8 cellular contexts compared by ENCODE assay signal in genomic region chr18:76821875-76822509, GRCh38. TPM values are rescaled to one million over a fixed set of nuclear protein-coding genes. Genes with fewer than 3 reads are reported as not detected.
A peak's percentile ranks its signal among the peaks of the same experiment; 100 is the strongest.
DNase-seq lines count a peak whose midpoint lies in the region; ATAC-seq and TF ChIP-seq lines count a peak whose summit lies in the region.

No MANE protein-coding gene starts in this region.

- peaks cover 8% of the 10 kb centered on the region for H3K36me3 Mint-ChIP-seq in mesothelial cell of epicardium

- H3K9me3 ChIP-seq in endocrine pancreas (ENCODE audit: control insufficient read depth, low read length): no peaks in the 10 kb centered on the region

- peak overlapping the region; percentile 90 for H3K4me3 Mint-ChIP-seq in mesothelial cell of epicardium

- intact Hi-C loops in Right ventricle myocardium inferior (cut with DNase I): no loop called here
- intact Hi-C loops in cardiac septum (cut with DNase I): loop anchor here (10.0 kb wide), 2 partner anchors 337 to 1607 kb away; partner anchors contain the start of gene TSHZ1

- ATAC-seq in Right ventricle myocardium inferior: peak; percentile 71
- peak; percentile 43 for ATAC-seq in HG02885 (IDR thresholded peaks at IDR 0.05; ENCODE audit: poor library complexity, unreplicated experiment)

- H3K27me3 ChIP-seq in endocrine pancreas (ENCODE audit: control insufficient read depth, insufficient read depth, low read length): no peaks in the 10 kb centered on the region

- peak overlapping the region; percentile 74 for H3K9ac ChIP-seq in endocrine pancreas (ENCODE audit: control insufficient read depth, insufficient read depth, low read length)

- peak overlapping the region; percentile 89 for H3K4me3 ChIP-seq in endocrine pancreas (ENCODE audit: control insufficient read depth, insufficient read depth, low read length)

- no peak for TF ChIP-seq CTCF in mesothelial cell of epicardium (IDR thresholded peaks at IDR 0.05; ENCODE audit: unreplicated experiment)

- H3K27ac Mint-ChIP-seq in mesothelial cell of epicardium: peak overlapping the region; percentile 92

- H3K9me3 Mint-ChIP-seq in mesothelial cell of epicardium: no peaks in the 10 kb centered on the region

- DNase-seq in Right ventricle myocardium inferior (ENCODE audit: missing footprints) (peak; percentile 82), cardiac septum (ENCODE audit: low spot score) (no peak), NCI-H345 (lab: John Stamatoyannopoulos, UW) (peak; percentile 56), mesothelial cell of epicardium (ENCODE audit: low spot score in 2 of 2, unreplicated experiment in 2 of 2) (peak; percentile 28 to 63)
- DNase-seq in activated CD8-positive, alpha-beta memory T cell treated with anti-CD3 and anti-CD28 coated beads for 48 hours (ENCODE audit: low read depth in 2 of 3, low spot score in 2 of 3): peak in 2 of 3 experiments; percentile 41 to 43
- DNase-seq in stimulated activated CD8-positive, alpha-beta memory T cell treated with anti-CD3 and anti-CD28 coated beads, Interleukin-4, amount 100 ng/mL, for 1 hour (ENCODE audit: low read depth in 2 of 2, low spot score in 1 of 2): peak; percentile 18 to 45

- H3K27me3 Mint-ChIP-seq in mesothelial cell of epicardium (ENCODE audit: low read depth): no peaks in the 10 kb centered on the region

- H3K4me1 Mint-ChIP-seq in mesothelial cell of epicardium: peaks cover 33% of the 10 kb centered on the region

- peaks cover 3% of the 10 kb centered on the region for H3K4me1 ChIP-seq in endocrine pancreas (ENCODE audit: control insufficient read depth, insufficient read depth, low read length)

- no peaks in the 10 kb centered on the region for H3K36me3 ChIP-seq in endocrine pancreas (ENCODE audit: control insufficient read depth, insufficient read depth, low read length)

RNA-seq across cellular contexts. Expression of gene ZNF236, which starts 0.4 kb away (rescaled TPM):
- 10.9 TPM for total RNA-seq in Right ventricle myocardium inferior
- 12.7 TPM for total RNA-seq in cardiac septum
- total RNA-seq in mesothelial cell of epicardium: 30.8 to 32.5 TPM (median 30.8 TPM) in 3 replicates
